ENCODE assay signal across 17 cellular contexts in the genomic region with DNA sequence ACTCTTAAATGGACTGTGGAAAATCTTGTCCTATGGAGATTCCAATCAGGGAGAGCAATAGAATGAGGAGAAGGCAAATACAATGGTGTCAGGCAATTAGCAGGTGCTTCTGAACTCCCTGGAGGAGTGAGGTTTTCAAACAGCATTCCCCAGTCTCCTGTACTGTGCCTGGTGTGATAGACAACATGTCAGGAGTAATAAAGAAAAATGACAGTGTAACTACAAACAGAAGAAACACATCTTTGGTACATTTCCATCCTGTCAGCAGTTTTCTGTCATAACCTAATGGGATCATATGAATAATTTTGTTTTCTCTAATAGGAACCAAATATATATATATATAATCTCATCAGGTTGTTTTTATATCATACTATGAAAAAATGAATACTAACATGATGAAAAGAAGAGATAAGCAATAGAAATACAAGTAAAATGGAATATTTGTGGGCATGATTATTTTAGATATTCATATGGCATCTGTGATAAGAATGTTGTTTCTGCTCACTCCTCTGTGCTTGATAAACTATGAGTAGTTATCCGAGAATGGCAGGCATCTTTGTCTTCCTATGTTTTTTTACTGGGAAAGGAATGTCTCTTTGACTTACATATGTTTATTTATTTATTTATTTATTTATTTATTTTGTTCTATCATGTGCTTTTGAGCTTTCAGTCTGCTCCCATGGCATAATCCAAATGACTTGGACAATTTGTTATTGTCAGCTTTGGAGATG.
DNase-seq lines count a peak whose midpoint lies in the region; ATAC-seq and TF ChIP-seq lines count a peak whose summit lies in the region.
"Had no signal": no experiment of that assay in that cellular context is flagged by ENCODE, and none has a peak within 500 bp of the region (broad histone marks: within the 10 kb centered on the region; RNA-seq: fewer than 3 reads in every experiment).

No MANE protein-coding gene starts in this region.

- peak overlapping the region; percentile 45 for H3K27ac ChIP-seq in brain microvascular endothelial cell
- H3K27ac ChIP-seq in sigmoid colon: no peak overlapping the region
- H3K27ac ChIP-seq: RWPE1 had no signal

- no peaks in the 10 kb centered on the region for H3K9me3 ChIP-seq in sigmoid colon

- TF ChIP-seq CTCF in brain microvascular endothelial cell (IDR thresholded peaks at IDR 0.05; ENCODE audit: low read depth, low read length, missing control alignments): no peak
- no peak for TF ChIP-seq CTCF in sigmoid colon (IDR thresholded peaks at IDR 0.05)

- no peak for ATAC-seq in HG03460 (IDR thresholded peaks at IDR 0.05; ENCODE audit: unreplicated experiment)
- ATAC-seq: GM23338 had no signal

- no peak for TF ChIP-seq POLR2A in sigmoid colon (IDR thresholded peaks at IDR 0.05)

- H3K9me3 Mint-ChIP-seq in activated T-helper 1 cell treated with anti-CD3 and anti-CD28 coated beads, Interleukin-12 subunit alpha, Interleukin-12 subunit beta, Interleukin-2, Interleukin-4 antibody, amounts not matched to agents 30 ng/mL and 10 ng/mL and 1 ng/mL, durations not matched to agents 14 hours and 24 hours and 36 hours: no peaks in the 10 kb centered on the region
- H3K9me3 Mint-ChIP-seq: CD4-positive, alpha-beta T cell; GM23338 had no signal

- H3K27me3 Mint-ChIP-seq in activated T-helper 1 cell treated with anti-CD3 and anti-CD28 coated beads, Interleukin-12 subunit alpha, Interleukin-12 subunit beta, Interleukin-2, Interleukin-4 antibody, amounts not matched to agents 30 ng/mL and 10 ng/mL and 1 ng/mL, durations not matched to agents 14 hours and 24 hours and 36 hours (ENCODE audit: insufficient read depth): no peaks in the 10 kb centered on the region
- H3K27me3 Mint-ChIP-seq: CD4-positive, alpha-beta T cell had no signal

- H3K4me1 ChIP-seq in sigmoid colon: no peaks in the 10 kb centered on the region

- no peak overlapping the region for H3K27ac Mint-ChIP-seq in activated T-helper 1 cell treated with anti-CD3 and anti-CD28 coated beads, Interleukin-12 subunit alpha, Interleukin-12 subunit beta, Interleukin-2, Interleukin-4 antibody, amounts not matched to agents 30 ng/mL and 10 ng/mL and 1 ng/mL, durations not matched to agents 14 hours and 24 hours and 36 hours
- H3K27ac Mint-ChIP-seq: CD4-positive, alpha-beta T cell; GM23338 had no signal

- no peaks in the 10 kb centered on the region for H3K36me3 Mint-ChIP-seq in activated T-helper 1 cell treated with anti-CD3 and anti-CD28 coated beads, Interleukin-12 subunit alpha, Interleukin-12 subunit beta, Interleukin-2, Interleukin-4 antibody, amounts not matched to agents 30 ng/mL and 10 ng/mL and 1 ng/mL, durations not matched to agents 14 hours and 24 hours and 36 hours (ENCODE audit: low read depth)

- H3K36me3 ChIP-seq in brain microvascular endothelial cell (replicated peaks) (no peaks in the 10 kb centered on the region), sigmoid colon (no peaks in the 10 kb centered on the region)

- in situ Hi-C loops in brain microvascular endothelial cell (cut with HindIII; ENCODE audit: low pct_ligation_motif_present, low sequenced_read_pairs): no loop called here

- H3K4me3 ChIP-seq in brain microvascular endothelial cell (ENCODE audit: low read depth, low read length): no peak overlapping the region
- H3K4me3 ChIP-seq in sigmoid colon: no peak overlapping the region
- H3K4me3 ChIP-seq: GM23338 had no signal

- H3K4me1 Mint-ChIP-seq in activated T-helper 1 cell treated with anti-CD3 and anti-CD28 coated beads, Interleukin-12 subunit alpha, Interleukin-12 subunit beta, Interleukin-2, Interleukin-4 antibody, amounts not matched to agents 30 ng/mL and 10 ng/mL and 1 ng/mL, durations not matched to agents 14 hours and 24 hours and 36 hours (ENCODE audit: low read depth): no peaks in the 10 kb centered on the region
- H3K4me1 Mint-ChIP-seq: GM23338 had no signal

- H3K27me3 ChIP-seq in brain microvascular endothelial cell (replicated peaks) (no peaks in the 10 kb centered on the region), sigmoid colon (no peaks in the 10 kb centered on the region)

- no peak for TF ChIP-seq EP300 in sigmoid colon (IDR thresholded peaks at IDR 0.05)

- 84 to 87% methylated on average over 1 of the region's 1 CpG for WGBS in sigmoid colon, 2 donors

- no peak overlapping the region for H3K4me3 Mint-ChIP-seq in activated T-helper 1 cell treated with anti-CD3 and anti-CD28 coated beads, Interleukin-12 subunit alpha, Interleukin-12 subunit beta, Interleukin-2, Interleukin-4 antibody, amounts not matched to agents 30 ng/mL and 10 ng/mL and 1 ng/mL, durations not matched to agents 14 hours and 24 hours and 36 hours
- H3K4me3 Mint-ChIP-seq: CD4-positive, alpha-beta T cell; GM23338 had no signal

- intact Hi-C loops in sigmoid colon (cut with DNase I): no loop called here
- intact Hi-C loops in activated T-helper 1 cell treated with anti-CD3 and anti-CD28 coated beads, Interleukin-12 subunit alpha, Interleukin-12 subunit beta, Interleukin-2, Interleukin-4 antibody, amounts not matched to agents 30 ng/mL and 10 ng/mL and 1 ng/mL, durations not matched to agents 14 hours and 24 hours and 36 hours (cut with micrococcal nuclease): no loop called here

- DNase-seq in EH (ENCODE audit: low read depth) (peak; percentile 72), LHCN-M2 (ENCODE audit: low read depth) (peak; percentile 25), brain microvascular endothelial cell (peak; percentile 60), kidney tubule cell (ENCODE audit: low spot score) (peak; percentile 3), sigmoid colon (no peak)
- no peak for DNase-seq in central memory CD4-positive, alpha-beta T cell
- no peak for DNase-seq in activated T-helper 1 cell treated with anti-CD3 and anti-CD28 coated beads, Interleukin-12 subunit alpha, Interleukin-12 subunit beta, Interleukin-2, Interleukin-4 antibody, amounts not matched to agents 30 ng/mL and 10 ng/mL and 1 ng/mL, durations not matched to agents 14 hours and 24 hours and 36 hours (ENCODE audit: low spot score)
- DNase-seq: ACHN; Calu3; CD4-positive, alpha-beta T cell; GF-D8; NCI-H187 treated with DMSO at 0.1 percent for 48 hours; NCI-H524 treated with DMSO at 0.1 percent for 48 hours; NK-92 treated with Interleukin-12 subunit alpha and Interleukin-12 subunit beta, amount 100 ng/mL, for 24 hours had no signal

Comparison
In these comparisons a context has a peak if more than half of its experiments do, and no peak if none do; other contexts are left out.
1. DNase-seq: peak in EH (single experiment), LHCN-M2 (single experiment), brain microvascular endothelial cell (single experiment) and kidney tubule cell (single experiment); none in sigmoid colon (single experiment), central memory CD4-positive, alpha-beta T cell (single experiment) and activated T-helper 1 cell treated with anti-CD3 and anti-CD28 coated beads, Interleukin-12 subunit alpha, Interleukin-12 subunit beta, Interleukin-2, Interleukin-4 antibody, amounts not matched to agents 30 ng/mL and 10 ng/mL and 1 ng/mL, durations not matched to agents 14 hours and 24 hours and 36 hours (single experiment).